16 cellular contexts compared by ENCODE assay signal in genomic region chr2:41194235-41194634, GRCh38.
DNase-seq lines count a peak whose midpoint lies in the region; ATAC-seq and TF ChIP-seq lines count a peak whose summit lies in the region.
"Had no signal": no experiment of that assay in that cellular context is flagged by ENCODE, and none has a peak within 500 bp of the region (broad histone marks: within the 10 kb centered on the region; RNA-seq: fewer than 3 reads in every experiment).

No MANE protein-coding gene starts in this region.

- no peak overlapping the region for H3K27ac ChIP-seq in lower lobe of right lung
- H3K27ac ChIP-seq: pancreas had no signal

- no peaks in the 10 kb centered on the region for H3K27me3 ChIP-seq in lower lobe of right lung (ENCODE audit: low read depth)
- H3K27me3 ChIP-seq: pancreas had no signal

- TF ChIP-seq CTCF in cardiac fibroblast (IDR thresholded peaks at IDR 0.05; ENCODE audit: low read depth, low read length) (no peak), lower lobe of right lung (IDR thresholded peaks at IDR 0.05) (no peak)

- peak; percentile 86 for DNase-seq in A172 (ENCODE audit: low spot score)
- DNase-seq in NCI-H82 treated with DMSO at 0.1 percent for 48 hours (lab: John Stamatoyannopoulos, UW; ENCODE audit: unreplicated experiment), result peak; percentile 25
- DNase-seq in cardiac fibroblast (ENCODE audit: low read depth in 2 of 2), result peak; percentile 61 to 77
- peak; percentile 71 for DNase-seq in kidney glomerular epithelial cell (lab: John Stamatoyannopoulos, UW)
- no peak for DNase-seq in lower lobe of right lung
- no peak for DNase-seq in DMS153 (lab: John Stamatoyannopoulos, UW)
- DNase-seq in GOT3 (lab: John Stamatoyannopoulos, UW), result no peak
- DNase-seq: activated CD4-positive, alpha-beta T cell treated with anti-CD3 and anti-CD28 coated beads for 36 hours; activated gamma-delta T cell treated with Interleukin-2 at 50 U/mL for 16 hours; DND-41; effector memory CD8-positive, alpha-beta T cell; islet precursor cell; KG1 had no signal

- H3K36me3 ChIP-seq in lower lobe of right lung, result no peaks in the 10 kb centered on the region
- H3K36me3 ChIP-seq: pancreas had no signal

- H3K9me3 ChIP-seq in lower lobe of right lung, result no peaks in the 10 kb centered on the region
- H3K9me3 ChIP-seq: pancreas had no signal

- ATAC-seq in lower lobe of right lung (no peak), GM18907 (IDR thresholded peaks at IDR 0.05; ENCODE audit: unreplicated experiment) (no peak)
- ATAC-seq: activated CD4-positive, alpha-beta T cell treated with anti-CD3 and anti-CD28 coated beads for 36 hours; effector memory CD8-positive, alpha-beta T cell; Panc1; pancreas had no signal

- H3K4me3 ChIP-seq in cardiac fibroblast (replicated peaks in 1 of 2; ENCODE audit: low read depth in 2 of 2, low read length in 2 of 2), result no peak overlapping the region
- no peak overlapping the region for H3K4me3 ChIP-seq in lower lobe of right lung
- H3K4me3 ChIP-seq: pancreas had no signal

- intact Hi-C loops in lower lobe of right lung (cut with DNase I), result no loop called here

- H3K4me1 ChIP-seq in lower lobe of right lung, result no peaks in the 10 kb centered on the region
- H3K4me1 ChIP-seq: pancreas had no signal

Comparison
In these comparisons a context has a peak if more than half of its experiments do, and no peak if none do; other contexts are left out.
1. DNase-seq: peak in A172 (single experiment), NCI-H82 treated with DMSO at 0.1 percent for 48 hours (single experiment), cardiac fibroblast (2 of 2) and kidney glomerular epithelial cell (single experiment); none in lower lobe of right lung (single experiment), DMS153 (single experiment) and GOT3 (single experiment).